7 cellular contexts compared by ENCODE assay signal in the genomic region with DNA sequence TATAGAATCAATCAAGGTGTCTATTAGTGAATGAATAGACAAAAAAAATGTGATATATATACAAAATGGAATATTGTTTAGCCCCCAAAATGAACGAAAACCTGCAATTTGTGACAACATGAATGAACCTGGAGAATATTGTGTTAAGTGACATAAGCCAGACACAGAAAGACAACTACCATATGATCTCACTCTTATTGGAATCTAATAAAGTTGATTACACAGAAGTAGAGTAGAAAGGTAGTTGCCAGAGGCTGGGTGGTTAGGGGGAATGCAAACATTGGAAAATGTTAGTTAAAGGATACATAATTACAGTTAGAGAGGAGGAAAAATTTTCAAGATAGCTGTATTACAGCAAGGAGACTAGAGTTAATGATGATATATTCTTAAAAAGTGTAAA.
"Had no signal": no experiment of that assay in that cellular context is flagged by ENCODE, and none has a peak within 500 bp of the region (broad histone marks: within the 10 kb centered on the region; RNA-seq: fewer than 3 reads in every experiment).

No MANE protein-coding gene starts in this region.

- FAIRE-seq: GM12878, GM12891, GM12892, GM18507, GM19239 had no signal

- H3K4me3 ChIP-seq: GM12878 had no signal

- ATAC-seq: GM12878 had no signal

- DNase-seq: GDM1, GF-D8 had no signal
